7 cellular contexts compared by ENCODE assay signal in genomic region chr1:215606564-215607168, GRCh38. TPM values are rescaled to one million over a fixed set of nuclear protein-coding genes. Genes with fewer than 3 reads are reported as not detected.
A peak's percentile ranks its signal among the peaks of the same experiment; 100 is the strongest.
DNase-seq lines count a peak whose midpoint lies in the region; ATAC-seq and TF ChIP-seq lines count a peak whose summit lies in the region.

No MANE protein-coding gene starts in this region.

- H3K4me2 ChIP-seq in parathyroid adenoma (ENCODE audit: low read length), result no peak overlapping the region

- no peaks in the 10 kb centered on the region for H3K27me3 Mint-ChIP-seq in MCF 10A (ENCODE audit: insufficient read depth, unreplicated experiment)

- no peak overlapping the region for H3K9ac ChIP-seq in parathyroid adenoma

- ATAC-seq in GM18505 (IDR thresholded peaks at IDR 0.05; ENCODE audit: unreplicated experiment), result peak; percentile 56
- ATAC-seq in HG03354 (IDR thresholded peaks at IDR 0.05; ENCODE audit: poor library complexity, severe bottlenecking, unreplicated experiment), result peak; percentile 69
- ATAC-seq in GM21526 (IDR thresholded peaks at IDR 0.05; ENCODE audit: low FRiP score, unreplicated experiment), result no peak

- no peaks in the 10 kb centered on the region for H3K9me3 ChIP-seq in parathyroid adenoma (ENCODE audit: control insufficient read depth, low read length)

- no peaks in the 10 kb centered on the region for H3K9me3 Mint-ChIP-seq in MCF 10A (ENCODE audit: unreplicated experiment)

- intact Hi-C loops in MCF 10A (cut with micrococcal nuclease), result loop anchor here (1.0 kb wide), 3 partner anchors 38 to 978 kb away; no protein-coding TSS in a partner anchor

- peaks cover 21% of the 10 kb centered on the region for H3K4me1 Mint-ChIP-seq in MCF 10A (ENCODE audit: insufficient read depth, unreplicated experiment)

- H3K4me3 Mint-ChIP-seq in MCF 10A (ENCODE audit: unreplicated experiment), result no peak overlapping the region

- no peak for TF ChIP-seq POLR2A in GM18505 (IDR thresholded peaks at IDR 0.05; ENCODE audit: borderline replicate concordance, extremely low read depth, insufficient read depth, insufficient read length)

- H3K27ac Mint-ChIP-seq in MCF 10A (ENCODE audit: low read depth, unreplicated experiment), result peak overlapping the region; percentile 32

- CTCF ChIA-PET in MCF 10A (lab: Yijun Ruan, JAX), result interaction anchor here (0.6 to 5.9 kb wide), 27 partner anchors 10 to 1392 kb away, joined by 3 to 52 read pairs (median 4); partner anchors contain the start of gene KCTD3

- TF ChIP-seq CTCF in MCF 10A (IDR thresholded peaks at IDR 0.05; ENCODE audit: unreplicated experiment), result peak; percentile 68
- TF ChIP-seq CTCF in parathyroid adenoma (IDR thresholded peaks at IDR 0.05), result peak; percentile 43

- no peak overlapping the region for H3K4me3 ChIP-seq in parathyroid adenoma (ENCODE audit: low read depth, low read length)

- H3K4me1 ChIP-seq in parathyroid adenoma, result no peaks in the 10 kb centered on the region

- POLR2A ChIA-PET in MCF 10A (lab: Yijun Ruan, JAX), result interaction anchor here (0.6 to 2.9 kb wide), 5 partner anchors 9 to 896 kb away, joined by 3 to 28 read pairs (median 5); partner anchors contain the start of gene KCTD3

- peak; percentile 50 for DNase-seq in MCF 10A (ENCODE audit: unreplicated experiment)
- DNase-seq in stimulated activated naive CD4-positive, alpha-beta T cell (lab: John Stamatoyannopoulos, UW), result no peak
- DNase-seq in NCI-H446 treated with DMSO at 0.1 percent for 48 hours (lab: John Stamatoyannopoulos, UW), result no peak

- no peak overlapping the region for H3K27ac ChIP-seq in parathyroid adenoma

- no peaks in the 10 kb centered on the region for H3K79me2 ChIP-seq in parathyroid adenoma

- BruUV-seq in MCF 10A (replicated peaks; lab: Mats Ljungman, UMichigan), result no TSS peak

- H3K36me3 Mint-ChIP-seq in MCF 10A (ENCODE audit: insufficient read depth, unreplicated experiment), result peaks cover 57% of the 10 kb centered on the region

- no peaks in the 10 kb centered on the region for H3K36me3 ChIP-seq in parathyroid adenoma (ENCODE audit: control insufficient read depth, insufficient read depth, low read length)

- H2AFZ ChIP-seq in parathyroid adenoma, result no peak overlapping the region

- H3K27me3 ChIP-seq in parathyroid adenoma (ENCODE audit: control insufficient read depth, insufficient read depth, low read length), result no peaks in the 10 kb centered on the region

RNA-seq across cellular contexts. Expression of gene KCTD3, which starts 39.6 kb away (rescaled TPM):
- 78.9 and 90.3 TPM in 2 replicates for total RNA-seq in MCF 10A (2022)
